In genomic region chr6:46293641-46294316, GRCh38 we compare ENCODE assay signal across 13 cellular contexts.
DNase-seq lines count a peak whose midpoint lies in the region; ATAC-seq and TF ChIP-seq lines count a peak whose summit lies in the region.
"Had no signal": no experiment of that assay in that cellular context is flagged by ENCODE, and none has a peak within 500 bp of the region (broad histone marks: within the 10 kb centered on the region; RNA-seq: fewer than 3 reads in every experiment).

No MANE protein-coding gene starts in this region.

- DNase-seq in stimulated activated effector memory CD8-positive, alpha-beta T cell treated with anti-CD3 and anti-CD28 coated beads, Interleukin-12 subunit alpha, Interleukin-12 subunit beta, amount 100 ng/mL, for 72 hours (ENCODE audit: low spot score in 2 of 2) = no peak
- DNase-seq in nephron progenitor cell (no peak), cortex of kidney (lab: John Stamatoyannopoulos, UW) (no peak), WTC11 (ENCODE audit: low spot score) (no peak)
- DNase-seq: activated CD4-positive, alpha-beta T cell treated with anti-CD3 and anti-CD28 coated beads, Interleukin-2, amount 50 U/mL, for 4 hours; COR-L47; dermis blood vessel endothelial cell; NCI-H1092 treated with DMSO at 0.1 percent for 48 hours; T-cell had no signal

- H3K27me3 Mint-ChIP-seq in nephron progenitor cell (ENCODE audit: low read depth, poor library complexity) (no peaks in the 10 kb centered on the region), WTC11 (ENCODE audit: low read depth) (no peaks in the 10 kb centered on the region)

- no peaks in the 10 kb centered on the region for H3K36me3 Mint-ChIP-seq in stimulated activated effector memory CD8-positive, alpha-beta T cell treated with anti-CD3 and anti-CD28 coated beads, Interleukin-12 subunit alpha, Interleukin-12 subunit beta, amount 100 ng/mL, for 72 hours
- H3K36me3 Mint-ChIP-seq in nephron progenitor cell (ENCODE audit: low read depth) (no peaks in the 10 kb centered on the region), WTC11 (no peaks in the 10 kb centered on the region)
- H3K36me3 Mint-ChIP-seq: activated naive CD4-positive, alpha-beta T cell treated with anti-CD3 and anti-CD28 coated beads, Interleukin-2, amount 50 U/mL, for 24 hours; T-cell had no signal

- no peaks in the 10 kb centered on the region for H3K9me3 Mint-ChIP-seq in stimulated activated effector memory CD8-positive, alpha-beta T cell treated with anti-CD3 and anti-CD28 coated beads, Interleukin-12 subunit alpha, Interleukin-12 subunit beta, amount 100 ng/mL, for 72 hours
- H3K9me3 Mint-ChIP-seq in nephron progenitor cell (no peaks in the 10 kb centered on the region), WTC11 (peaks cover 2% of the 10 kb centered on the region)
- H3K9me3 Mint-ChIP-seq: activated naive CD4-positive, alpha-beta T cell treated with anti-CD3 and anti-CD28 coated beads, Interleukin-2, amount 50 U/mL, for 24 hours; T-cell had no signal

- TF ChIP-seq CTCF in nephron progenitor cell (IDR thresholded peaks at IDR 0.05) (no peak), WTC11 (IDR thresholded peaks at IDR 0.05) (no peak)

- H3K27ac Mint-ChIP-seq in stimulated activated effector memory CD8-positive, alpha-beta T cell treated with anti-CD3 and anti-CD28 coated beads, Interleukin-12 subunit alpha, Interleukin-12 subunit beta, amount 100 ng/mL, for 72 hours = no peak overlapping the region
- H3K27ac Mint-ChIP-seq in nephron progenitor cell (no peak overlapping the region), WTC11 (no peak overlapping the region)
- H3K27ac Mint-ChIP-seq: activated naive CD4-positive, alpha-beta T cell treated with anti-CD3 and anti-CD28 coated beads, Interleukin-2, amount 50 U/mL, for 24 hours; T-cell had no signal

- peaks cover 18% of the 10 kb centered on the region for H3K4me1 Mint-ChIP-seq in stimulated activated effector memory CD8-positive, alpha-beta T cell treated with anti-CD3 and anti-CD28 coated beads, Interleukin-12 subunit alpha, Interleukin-12 subunit beta, amount 100 ng/mL, for 72 hours
- no peaks in the 10 kb centered on the region for H3K4me1 Mint-ChIP-seq in nephron progenitor cell
- H3K4me1 Mint-ChIP-seq in WTC11 = peaks cover 17% of the 10 kb centered on the region
- H3K4me1 Mint-ChIP-seq: activated naive CD4-positive, alpha-beta T cell treated with anti-CD3 and anti-CD28 coated beads, Interleukin-2, amount 50 U/mL, for 24 hours; T-cell had no signal

- CTCF ChIA-PET in WTC11 (lab: Charles Lee) = no interaction called here

- POLR2A ChIA-PET in WTC11 (lab: Charles Lee) = interaction anchor here (0.6 kb wide), 1 partner anchor 1005 kb away, joined by 7 read pairs; no protein-coding TSS in a partner anchor

- H3K4me3 Mint-ChIP-seq in stimulated activated effector memory CD8-positive, alpha-beta T cell treated with anti-CD3 and anti-CD28 coated beads, Interleukin-12 subunit alpha, Interleukin-12 subunit beta, amount 100 ng/mL, for 72 hours = no peak overlapping the region
- H3K4me3 Mint-ChIP-seq in nephron progenitor cell (no peak overlapping the region), WTC11 (no peak overlapping the region)
- H3K4me3 Mint-ChIP-seq: activated naive CD4-positive, alpha-beta T cell treated with anti-CD3 and anti-CD28 coated beads, Interleukin-2, amount 50 U/mL, for 24 hours; T-cell had no signal

- ATAC-seq in GM19023 (IDR thresholded peaks at IDR 0.05; ENCODE audit: unreplicated experiment) (peak; percentile 80), GM21619 (IDR thresholded peaks at IDR 0.05; ENCODE audit: unreplicated experiment) (peak; percentile 90), HG03103 (IDR thresholded peaks at IDR 0.05; ENCODE audit: low read depth, unreplicated experiment) (peak; percentile 82), WTC11 (no peak)
- peak; percentile 66 for ATAC-seq in stimulated activated effector memory CD8-positive, alpha-beta T cell treated with anti-CD3 and anti-CD28 coated beads, Interleukin-12 subunit alpha, Interleukin-12 subunit beta, amount 100 ng/mL, for 72 hours
- ATAC-seq: T-cell had no signal

TF ChIP-seq in WTC11, 78 proteins besides CTCF, POLR2A, EP300 and RAD21:
- TF ChIP-seq EMX1 (CRISPR knock-in tag; IDR thresholded peaks at IDR 0.05) (no peak), NFYB (CRISPR knock-in tag; conservative IDR thresholded peaks at IDR 0.05; ENCODE audit: low read depth) (no peak), ATF6 (CRISPR knock-in tag; IDR thresholded peaks at IDR 0.05) (no peak), E2F4 (CRISPR knock-in tag; IDR thresholded peaks at IDR 0.05; ENCODE audit: borderline replicate concordance, low read depth) (no peak), ETV6 (CRISPR knock-in tag; IDR thresholded peaks at IDR 0.05) (no peak), CDX4 (CRISPR knock-in tag; IDR thresholded peaks at IDR 0.05; ENCODE audit: borderline replicate concordance) (no peak), HMGXB4 (CRISPR knock-in tag; IDR thresholded peaks at IDR 0.05) (no peak), ESRRA (CRISPR knock-in tag; IDR thresholded peaks at IDR 0.05; ENCODE audit: borderline replicate concordance) (no peak), OVOL2 (CRISPR knock-in tag; IDR thresholded peaks at IDR 0.05; ENCODE audit: borderline replicate concordance) (no peak), IRF1 (CRISPR knock-in tag; IDR thresholded peaks at IDR 0.05) (no peak), CBFB (CRISPR knock-in tag; IDR thresholded peaks at IDR 0.05; ENCODE audit: low read depth) (no peak), MYBL2 (CRISPR knock-in tag; IDR thresholded peaks at IDR 0.05) (no peak), ZNF121 (CRISPR knock-in tag; IDR thresholded peaks at IDR 0.05) (no peak), ZNF138 (CRISPR knock-in tag; conservative IDR thresholded peaks at IDR 0.05) (no peak)
